8 cellular contexts compared by ENCODE assay signal in the genomic region with DNA sequence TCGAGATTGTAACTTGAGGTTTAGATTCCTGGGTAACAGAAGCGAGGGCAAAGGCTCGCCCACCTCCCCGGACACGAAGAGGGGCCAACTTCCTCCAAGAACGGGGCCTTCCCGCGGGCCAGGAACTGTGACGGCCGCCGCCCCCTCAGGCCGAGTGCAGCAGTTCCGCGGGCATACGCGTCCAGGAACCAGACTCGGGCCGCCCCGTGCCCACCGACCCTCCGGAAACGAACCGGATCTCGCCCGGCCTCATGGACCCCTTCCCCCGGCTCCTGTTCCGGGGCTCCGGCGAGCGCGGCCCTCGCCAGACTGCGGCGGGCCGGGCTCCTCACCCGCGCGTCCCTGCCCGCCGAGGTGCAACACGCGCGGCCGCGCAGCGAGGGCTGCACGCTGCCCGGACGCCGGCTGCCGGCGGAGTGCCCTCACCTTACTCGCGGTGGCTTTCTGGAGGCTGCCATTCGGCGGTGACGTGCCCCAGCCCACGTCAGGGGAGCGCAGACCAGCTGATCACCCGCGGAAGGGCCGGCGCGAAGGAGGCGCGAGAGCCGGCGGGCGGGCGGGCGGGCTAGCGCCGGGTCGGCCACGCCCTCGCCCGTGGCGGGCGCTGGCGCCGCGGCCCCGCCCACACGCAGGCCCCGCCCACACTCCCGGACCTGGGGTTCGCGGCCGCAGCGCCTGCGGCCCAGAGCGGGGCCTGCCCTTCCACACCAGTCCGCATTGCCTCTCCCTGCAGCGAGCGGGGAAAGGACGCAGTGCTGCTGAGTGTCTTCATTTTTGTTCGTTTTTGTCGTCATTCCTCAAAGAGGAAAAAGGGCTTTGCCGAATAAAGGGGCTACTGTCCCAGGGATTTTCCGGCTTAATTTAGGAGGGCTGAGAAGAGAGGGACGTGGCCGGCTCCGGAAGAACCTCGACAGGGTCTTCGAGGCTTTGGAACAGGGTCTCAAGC. TPM values are rescaled to one million over a fixed set of nuclear protein-coding genes. Genes with fewer than 3 reads are reported as not detected.
DNase-seq lines count a peak whose midpoint lies in the region; ATAC-seq and FAIRE-seq lines count a peak whose summit lies in the region.

Gene XPNPEP1, minus strand, starts transcription at position 536 of the 946 bp plus-strand sequence. Its CDS starts 78 bp downstream, at position 458.

- peaks cover 0 to 24% (median 14%) of the 10 kb centered on the region in 11 experiments; a peak in 16 of 22 replicates for H3K9me3 ChIP-seq in BLaER1 treated with 17β-estradiol and CSF1 and Interleukin-3, amounts not matched to agents 10 nM and 100 nM (replicated peaks in 1 of 11)

- H3K4me1 Mint-ChIP-seq in activated CD8-positive, alpha-beta T cell treated with anti-CD3 and anti-CD28 coated beads, Interleukin-2, amount 10 ng/mL, durations not matched to agents 7 days and 5 days (ENCODE audit: low read depth): peaks cover 55% of the 10 kb centered on the region

- H3K27me3 ChIP-seq in BLaER1 treated with 17β-estradiol and CSF1 and Interleukin-3, amounts not matched to agents 10 nM and 100 nM: no peaks in the 10 kb centered on the region

- CTCF ChIA-PET in activated CD8-positive, alpha-beta T cell treated with anti-CD3 and anti-CD28 coated beads, Interleukin-2, amount 10 ng/mL, durations not matched to agents 7 days and 5 days (lab: Charles Lee): interaction anchor here (1.1 kb wide), 2 partner anchors 11 to 35 kb away, joined by 3 read pairs; no protein-coding TSS in a partner anchor

- POLR2A ChIA-PET in activated CD8-positive, alpha-beta T cell treated with anti-CD3 and anti-CD28 coated beads, Interleukin-2, amount 10 ng/mL, durations not matched to agents 7 days and 5 days (lab: Charles Lee): interaction anchor here (0.7 to 1.5 kb wide), 6 partner anchors 9 to 52 kb away, joined by 3 to 6 read pairs (median 4); no protein-coding TSS in a partner anchor

- peak within 1 kb of the TSS; percentile 85 to 98 (median 96) for H3K4me2 ChIP-seq in BLaER1 treated with 17β-estradiol and CSF1 and Interleukin-3, amounts not matched to agents 10 nM and 100 nM

- peaks cover 18 to 41% (median 24%) of the 10 kb centered on the region in 10 experiments for H3K4me1 ChIP-seq in BLaER1 treated with 17β-estradiol and CSF1 and Interleukin-3, amounts not matched to agents 10 nM and 100 nM

- peak within 1 kb of the TSS; percentile 77 to 98 (median 94) for H3K4me3 ChIP-seq in BLaER1 treated with 17β-estradiol and CSF1 and Interleukin-3, amounts not matched to agents 10 nM and 100 nM

- DNase-seq in GM19239 (ENCODE audit: insufficient read length, low spot score) (peak; percentile 92), NCI-H82 treated with DMSO at 0.1 percent for 48 hours (lab: John Stamatoyannopoulos, UW; ENCODE audit: unreplicated experiment) (peak; percentile 40), medulla oblongata (ENCODE audit: extremely low spot score) (peak; percentile 93)
- peak; percentile 88 for DNase-seq in activated CD8-positive, alpha-beta T cell treated with anti-CD3 and anti-CD28 coated beads, Interleukin-2, amount 10 ng/mL, durations not matched to agents 7 days and 5 days
- DNase-seq in effector CD4-positive, alpha-beta T cell: peak; percentile 63
- peak; percentile 62 to 76 (median 72) for DNase-seq in stimulated activated CD4-positive, alpha-beta T cell treated with anti-CD3 and anti-CD28 coated beads, TNF-alpha, amount 100 ng/mL, for 48 hours (ENCODE audit: low read depth in 3 of 3)

- H3K9ac ChIP-seq in BLaER1 treated with 17β-estradiol and CSF1 and Interleukin-3, amounts not matched to agents 10 nM and 100 nM: peak within 1 kb of the TSS; percentile 86 to 99 (median 95)

- H3K27ac ChIP-seq in BLaER1 treated with 17β-estradiol and CSF1 and Interleukin-3, amounts not matched to agents 10 nM and 100 nM: peak within 1 kb of the TSS; percentile 86 to 98 (median 92)

- no peaks in the 10 kb centered on the region for H3K27me3 Mint-ChIP-seq in activated CD8-positive, alpha-beta T cell treated with anti-CD3 and anti-CD28 coated beads, Interleukin-2, amount 10 ng/mL, durations not matched to agents 7 days and 5 days (ENCODE audit: low read depth)

- H3K27ac Mint-ChIP-seq in activated CD8-positive, alpha-beta T cell treated with anti-CD3 and anti-CD28 coated beads, Interleukin-2, amount 10 ng/mL, durations not matched to agents 7 days and 5 days: peak within 1 kb of the TSS; percentile 88

- peak within 1 kb of the TSS; percentile 89 for H3K4me3 Mint-ChIP-seq in activated CD8-positive, alpha-beta T cell treated with anti-CD3 and anti-CD28 coated beads, Interleukin-2, amount 10 ng/mL, durations not matched to agents 7 days and 5 days

- H4K20me1 ChIP-seq in BLaER1 treated with 17β-estradiol and CSF1 and Interleukin-3, amounts not matched to agents 10 nM and 100 nM: peaks cover 0 to 2% (median 0%) of the 10 kb centered on the region in 11 experiments; a peak in 3 of 22 replicates

- peak; percentile 97 for ATAC-seq in HG03439 (IDR thresholded peaks at IDR 0.05; ENCODE audit: unreplicated experiment)
- ATAC-seq in activated CD8-positive, alpha-beta T cell treated with anti-CD3 and anti-CD28 coated beads, Interleukin-2, amount 10 ng/mL, durations not matched to agents 7 days and 5 days: peak; percentile 94

- FAIRE-seq in GM19239 (lab: Jason Lieb, UNC): peak; percentile 87

- H3K36me3 Mint-ChIP-seq in activated CD8-positive, alpha-beta T cell treated with anti-CD3 and anti-CD28 coated beads, Interleukin-2, amount 10 ng/mL, durations not matched to agents 7 days and 5 days (ENCODE audit: low read depth): peaks cover 39% of the 10 kb centered on the region

- peaks cover 0 to 25% (median 14%) of the 10 kb centered on the region in 11 experiments; a peak in 14 of 22 replicates for H3K36me3 ChIP-seq in BLaER1 treated with 17β-estradiol and CSF1 and Interleukin-3, amounts not matched to agents 10 nM and 100 nM

- no peaks in the 10 kb centered on the region for H3K9me3 Mint-ChIP-seq in activated CD8-positive, alpha-beta T cell treated with anti-CD3 and anti-CD28 coated beads, Interleukin-2, amount 10 ng/mL, durations not matched to agents 7 days and 5 days (ENCODE audit: insufficient read depth)

RNA-seq across cellular contexts. Expression of gene XPNPEP1, which starts in this region (rescaled TPM):
- 100 to 1,000 TPM; 102 to 106 TPM for total RNA-seq in activated CD8-positive, alpha-beta T cell treated with anti-CD3 and anti-CD28 coated beads, Interleukin-2, amount 10 ng/mL, durations not matched to agents 7 days and 5 days

Comparison
In these comparisons a context has a peak if more than half of its experiments do, and no peak if none do; other contexts are left out.
1. Peak in every context shown above with its lines: DNase-seq, ATAC-seq, H3K4me3 ChIP-seq and H3K27ac ChIP-seq.
2. DNase-seq: peak in every context shown above with its lines; median percentile 93 in medulla oblongata; 92 in GM19239; 88 in activated CD8-positive, alpha-beta T cell treated with anti-CD3 and anti-CD28 coated beads, Interleukin-2, amount 10 ng/mL, durations not matched to agents 7 days and 5 days; 72 in stimulated activated CD4-positive, alpha-beta T cell treated with anti-CD3 and anti-CD28 coated beads, TNF-alpha, amount 100 ng/mL, for 48 hours; 63 in effector CD4-positive, alpha-beta T cell; 40 in NCI-H82 treated with DMSO at 0.1 percent for 48 hours.